10 cellular contexts compared by ENCODE assay signal in the genomic region with DNA sequence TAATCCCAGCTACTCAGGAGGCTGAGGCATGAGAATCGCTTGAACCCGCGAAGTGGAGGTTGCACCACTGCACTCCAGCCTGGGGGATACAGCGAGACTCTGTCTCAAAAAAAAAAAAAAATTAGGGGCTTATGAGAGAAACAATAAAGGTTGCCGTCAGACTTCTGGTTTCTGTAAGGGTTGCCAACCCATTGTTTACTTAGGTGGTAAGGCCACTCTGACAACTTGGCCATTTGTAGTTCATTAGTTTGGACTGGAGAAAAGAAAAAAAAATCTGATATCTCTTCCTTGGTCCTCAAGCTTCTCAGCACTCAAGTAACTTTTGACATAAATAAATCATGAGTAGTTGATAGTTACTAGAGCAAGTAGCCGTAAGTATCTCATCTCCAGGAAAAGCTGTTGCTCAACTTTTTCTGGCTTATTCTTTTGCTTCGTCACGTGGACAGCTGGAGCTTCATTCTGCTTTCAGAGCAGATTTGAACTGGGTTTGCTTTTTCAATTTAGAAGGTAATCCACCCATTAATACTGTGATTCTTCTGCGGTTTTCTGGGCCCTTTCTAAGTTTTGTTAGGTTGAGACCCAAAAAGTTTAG. TPM values are rescaled to one million over a fixed set of nuclear protein-coding genes. Genes with fewer than 3 reads are reported as not detected.
DNase-seq lines count a peak whose midpoint lies in the region; ATAC-seq and TF ChIP-seq lines count a peak whose summit lies in the region.
"Had no signal": no experiment of that assay in that cellular context is flagged by ENCODE, and none has a peak within 500 bp of the region (broad histone marks: within the 10 kb centered on the region; RNA-seq: fewer than 3 reads in every experiment).

No MANE protein-coding gene starts in this region.

- H3K4me3 ChIP-seq in adipocyte (ENCODE audit: low read length) = peak overlapping the region; percentile 60
- H3K4me3 ChIP-seq in heart left ventricle = peak overlapping the region in 1 of 12 donors; percentile 5
- H3K4me3 ChIP-seq in psoas muscle = peak overlapping the region; percentile 21
- H3K4me3 ChIP-seq: cardiac muscle cell had no signal

- H3K9ac ChIP-seq in adipocyte (ENCODE audit: low read length) = peak overlapping the region; percentile 82

- H3K36me3 ChIP-seq in adipocyte (ENCODE audit: control insufficient read depth, insufficient read depth, low read length, severe bottlenecking) (no peaks in the 10 kb centered on the region), heart left ventricle (peaks cover 0 to 5% (median 0%) of the 10 kb centered on the region in 9 donors), psoas muscle (ENCODE audit: insufficient read depth in 1 of 2, low read depth in 1 of 2) (no peaks in the 10 kb centered on the region)
- H3K36me3 ChIP-seq: cardiac muscle cell had no signal

- intact Hi-C loops in heart left ventricle (cut with DNase I) (loop anchor here in 1 of 10 donors (5.0 kb wide), 1 partner anchor 47 kb away; the partner anchor contains the start of gene SNX22), psoas muscle (cut with DNase I) (no loop called here)

- TF ChIP-seq POLR2A in heart left ventricle (IDR thresholded peaks at IDR 0.05) = no peak

- H3K27ac ChIP-seq in heart left ventricle = peak overlapping the region in 9 of 12 donors; percentile 13 to 85 (median 40)
- peak overlapping the region; percentile 76 for H3K27ac ChIP-seq in psoas muscle
- H3K27ac ChIP-seq: cardiac muscle cell had no signal

- DNase-seq in Ammon's horn (ENCODE audit: low spot score) (peak; percentile 63), adipocyte (ENCODE audit: low read depth) (no peak), heart left ventricle (peak in 1 of 5 donors; percentile 28), psoas muscle (no peak), SHP77 (lab: John Stamatoyannopoulos, UW) (no peak), cerebellar cortex (ENCODE audit: low spot score) (no peak)
- DNase-seq: CD8-positive, alpha-beta memory T cell had no signal

- H3K27me3 ChIP-seq in adipocyte (replicated peaks; ENCODE audit: control insufficient read depth, insufficient read depth, low read length) (no peaks in the 10 kb centered on the region), heart left ventricle (no peaks in the 10 kb centered on the region), psoas muscle (ENCODE audit: insufficient read depth in 3 of 3, low read length in 2 of 3) (no peaks in the 10 kb centered on the region)
- H3K27me3 ChIP-seq: cardiac muscle cell had no signal

- H3K9me3 ChIP-seq in adipocyte (ENCODE audit: control insufficient read depth, low read length) = no peaks in the 10 kb centered on the region
- no peaks in the 10 kb centered on the region for H3K9me3 ChIP-seq in heart left ventricle
- no peaks in the 10 kb centered on the region for H3K9me3 ChIP-seq in psoas muscle

- peak in 3 of 4 donors; percentile 67 to 74 (median 68) for ATAC-seq in heart left ventricle
- peak; percentile 88 to 94 (median 88) for ATAC-seq in psoas muscle
- no peak for ATAC-seq in GM21786 (IDR thresholded peaks at IDR 0.05; ENCODE audit: unreplicated experiment)
- no peak for ATAC-seq in GM18520 (IDR thresholded peaks at IDR 0.05; ENCODE audit: unreplicated experiment)

- TF ChIP-seq CTCF in heart left ventricle (IDR thresholded peaks at IDR 0.05) (no peak), psoas muscle (IDR thresholded peaks at IDR 0.05) (no peak)

- WGBS in heart left ventricle, 4 donors = 62 to 74% (median 63%) methylated on average over 9 of the region's 9 CpGs
- 46 to 51% (median 48%) methylated on average over 9 of the region's 9 CpGs for WGBS in psoas muscle, 3 donors

- H3K4me1 ChIP-seq in adipocyte (ENCODE audit: control insufficient read depth, insufficient read depth, low read length) = peaks cover 48% of the 10 kb centered on the region
- peaks cover 3 to 92% (median 41%) of the 10 kb centered on the region in 12 donors for H3K4me1 ChIP-seq in heart left ventricle
- H3K4me1 ChIP-seq in psoas muscle = peaks cover 64% of the 10 kb centered on the region

RNA-seq across cellular contexts. Expression of gene SNX1, which starts 9.4 kb away (rescaled TPM):
- total RNA-seq in heart left ventricle (100 to 1,000 TPM in 3 of 9 donors, 10 to 100 TPM in 6; 38.7 to 117 (median 87.2) TPM), psoas muscle (100 to 1,000 TPM in 1 of 4 donors, 10 to 100 TPM in 3; 36.4 to 102 (median 49.3) TPM)
- polyA plus RNA-seq in heart left ventricle (10 to 100 TPM; 41.4 to 70.0 TPM), psoas muscle (10 to 100 TPM; 59.6 to 64.4 (median 63.2) TPM)

RNA-seq across cellular contexts. Expression of gene CIAO2A, which starts 11.6 kb away (rescaled TPM):
- total RNA-seq in heart left ventricle = 10 to 100 TPM; 41.6 to 79.5 (median 55.4) TPM
- polyA plus RNA-seq in heart left ventricle = 100 to 1,000 TPM; 111 to 114 TPM
- total RNA-seq in psoas muscle = 10 to 100 TPM; 24.0 to 80.8 (median 34.5) TPM
- polyA plus RNA-seq in psoas muscle = 100 to 1,000 TPM in 1 of 3 donors, 10 to 100 TPM in 2; 73.5 to 109 (median 79.2) TPM

RNA-seq across cellular contexts. Expression of gene SNX22, which starts 46.3 kb away (rescaled TPM):
- 1 to 10 TPM in 7 of 9 donors, under 1 TPM in 2; 0.71 to 4.7 (median 1.8) TPM for total RNA-seq in heart left ventricle
- 1 to 10 TPM; 1.9 to 6.7 TPM for polyA plus RNA-seq in heart left ventricle
- under 1 TPM; 0.08 to 0.17 (median 0.16) TPM for total RNA-seq in psoas muscle
- polyA plus RNA-seq in psoas muscle = under 1 TPM; 0.06 to 0.31 (median 0.23) TPM

RNA-seq across cellular contexts. Expression of gene PPIB, which starts 57.6 kb away (rescaled TPM):
- total RNA-seq in heart left ventricle = 100 to 1,000 TPM in 5 of 9 donors, 10 to 100 TPM in 4; 73.7 to 239 (median 113) TPM
- 100 to 1,000 TPM; 142 to 341 TPM for polyA plus RNA-seq in heart left ventricle
- 10 to 100 TPM; 40.8 to 61.1 (median 50.1) TPM for total RNA-seq in psoas muscle
- 100 to 1,000 TPM in 1 of 3 donors, 10 to 100 TPM in 2; 38.0 to 160 (median 79.6) TPM for polyA plus RNA-seq in psoas muscle

RNA-seq across cellular contexts. Expression of gene DAPK2, which starts 58.9 kb away (rescaled TPM):
- total RNA-seq in heart left ventricle = 10 to 100 TPM; 20.4 to 56.2 (median 26.4) TPM
- polyA plus RNA-seq in heart left ventricle = 10 to 100 TPM; 24.6 to 30.9 TPM
- total RNA-seq in psoas muscle = 10 to 100 TPM; 44.3 to 65.6 (median 54.6) TPM
- polyA plus RNA-seq in psoas muscle = 10 to 100 TPM in 2 of 3 donors, 1 to 10 TPM in 1; 3.7 to 41.1 (median 13.4) TPM

Comparison
In these comparisons a context has a peak if more than half of its experiments do, and no peak if none do; other contexts are left out.
1. ATAC-seq: peak in heart left ventricle (3 of 4) and psoas muscle (4 of 4); none in GM21786 (single experiment) and GM18520 (single experiment).